ENCODE assay signal across 6 cellular contexts in genomic region chr14:76657404-76657803, GRCh38.
"Had no signal": no experiment of that assay in that cellular context is flagged by ENCODE, and none has a peak within 500 bp of the region (broad histone marks: within the 10 kb centered on the region; RNA-seq: fewer than 3 reads in every experiment).

No MANE protein-coding gene starts in this region.

- H3K36me3 Mint-ChIP-seq: IgD-negative memory B cell had no signal

- H3K4me1 Mint-ChIP-seq: IgD-negative memory B cell had no signal

- H3K27ac Mint-ChIP-seq: IgD-negative memory B cell had no signal

- ATAC-seq: HepG2 had no signal

- DNase-seq: IMR-90, KBM-7 had no signal

- H3K27ac ChIP-seq: HL-60 had no signal

- FAIRE-seq: HepG2, HTR-8/SVneo had no signal
